8 cellular contexts compared by ENCODE assay signal in genomic region chr1:8423702-8424538, GRCh38.
A peak's percentile ranks its signal among the peaks of the same experiment; 100 is the strongest.
DNase-seq lines count a peak whose midpoint lies in the region; ATAC-seq and TF ChIP-seq lines count a peak whose summit lies in the region.

No MANE protein-coding gene starts in this region.

- H3K4me3 Mint-ChIP-seq in T-helper 2 cell treated with Interferon-gamma antibody and Interleukin-4, amounts not matched to agents 5 μg/mL and 100 μg/mL, for 36 hours, result peak overlapping the region; percentile 90

- no peaks in the 10 kb centered on the region for H3K27me3 ChIP-seq in GM06990 (replicated peaks; ENCODE audit: control insufficient read depth, insufficient read depth, low read length)
- H3K27me3 ChIP-seq in skeletal muscle satellite cell (ENCODE audit: control insufficient read depth, insufficient read depth, low read length), result no peaks in the 10 kb centered on the region

- no peak for TF ChIP-seq CTCF in GM06990 (IDR thresholded peaks at IDR 0.05; ENCODE audit: insufficient read depth, low read length, poor library complexity, severe bottlenecking)

- ATAC-seq in GM19455 (IDR thresholded peaks at IDR 0.05; ENCODE audit: unreplicated experiment), result no peak

- H3K9ac ChIP-seq in skeletal muscle satellite cell (ENCODE audit: low read depth, low read length), result peak overlapping the region; percentile 94

- peaks cover 42% of the 10 kb centered on the region for H3K4me1 Mint-ChIP-seq in T-helper 2 cell treated with Interferon-gamma antibody and Interleukin-4, amounts not matched to agents 5 μg/mL and 100 μg/mL, for 36 hours (ENCODE audit: low read depth)

- H3K27ac Mint-ChIP-seq in T-helper 2 cell treated with Interferon-gamma antibody and Interleukin-4, amounts not matched to agents 5 μg/mL and 100 μg/mL, for 36 hours, result peak overlapping the region; percentile 86

- peaks cover 1% of the 10 kb centered on the region for H3K36me3 ChIP-seq in GM06990 (ENCODE audit: control insufficient read depth, insufficient read depth, low read length)
- H3K36me3 ChIP-seq in skeletal muscle satellite cell (ENCODE audit: insufficient read depth, low read length), result peaks cover 13% of the 10 kb centered on the region

- peaks cover 27% of the 10 kb centered on the region for H3K4me1 ChIP-seq in skeletal muscle satellite cell (ENCODE audit: control insufficient read depth, insufficient read depth, low read length)

- H3K4me3 ChIP-seq in GM06990 (replicated peaks; ENCODE audit: low read depth, low read length) (peak overlapping the region; percentile 85), skeletal muscle satellite cell (ENCODE audit: low read length) (peak overlapping the region; percentile 75)

- peak overlapping the region; percentile 91 for H3K4me2 ChIP-seq in skeletal muscle satellite cell (ENCODE audit: low read length)

- H3K36me3 Mint-ChIP-seq in T-helper 2 cell treated with Interferon-gamma antibody and Interleukin-4, amounts not matched to agents 5 μg/mL and 100 μg/mL, for 36 hours (ENCODE audit: low read depth), result peaks cover 13% of the 10 kb centered on the region

- H3K9me3 ChIP-seq in skeletal muscle satellite cell (replicated peaks; ENCODE audit: low read length), result no peaks in the 10 kb centered on the region

- H3K9me3 Mint-ChIP-seq in T-helper 2 cell treated with Interferon-gamma antibody and Interleukin-4, amounts not matched to agents 5 μg/mL and 100 μg/mL, for 36 hours, result no peaks in the 10 kb centered on the region

- DNase-seq in GM06990 (ENCODE audit: extremely low read depth, insufficient read length), result peak; percentile 71
- peak; percentile 87 for DNase-seq in KG1 (lab: John Stamatoyannopoulos, UW)
- peak; percentile 65 for DNase-seq in T-helper 2 cell treated with Interferon-gamma antibody and Interleukin-4, amounts not matched to agents 5 μg/mL and 100 μg/mL, for 36 hours (ENCODE audit: low spot score)
- DNase-seq in astrocyte of the hippocampus (ENCODE audit: low read depth, low spot score), result peak; percentile 79
- DNase-seq in iPS DF 19.7 (ENCODE audit: low read depth, low spot score), result peak; percentile 50
- DNase-seq in pons (ENCODE audit: low spot score), result no peak

- no peaks in the 10 kb centered on the region for H3K27me3 Mint-ChIP-seq in T-helper 2 cell treated with Interferon-gamma antibody and Interleukin-4, amounts not matched to agents 5 μg/mL and 100 μg/mL, for 36 hours (ENCODE audit: low read depth)
